In genomic region chr2:186484062-186484735, GRCh38 we compare ENCODE assay signal across 8 cellular contexts. TPM values are rescaled to one million over a fixed set of nuclear protein-coding genes. Genes with fewer than 3 reads are reported as not detected.
A peak's percentile ranks its signal among the peaks of the same experiment; 100 is the strongest.
DNase-seq lines count a peak whose midpoint lies in the region; ATAC-seq, FAIRE-seq and TF ChIP-seq lines count a peak whose summit lies in the region.
"Had no signal": no experiment of that assay in that cellular context is flagged by ENCODE, and none has a peak within 500 bp of the region (broad histone marks: within the 10 kb centered on the region; RNA-seq: fewer than 3 reads in every experiment).

No MANE protein-coding gene starts in this region.

- H3K27ac Mint-ChIP-seq in activated T-helper 2 cell treated with anti-CD3 and anti-CD28 coated beads, Interferon-gamma antibody, Interleukin-2, Interleukin-4, amounts not matched to agents 10 μg/mL and 5 μg/mL and 100 μg/mL, durations not matched to agents 14 hours and 24 hours and 36 hours = peak overlapping the region; percentile 28
- H3K27ac Mint-ChIP-seq in nephron progenitor cell = no peak overlapping the region

- no peak overlapping the region for H3K27ac ChIP-seq in pancreas

- H3K27me3 ChIP-seq in pancreas = no peaks in the 10 kb centered on the region

- ATAC-seq in HG03442 (IDR thresholded peaks at IDR 0.05; ENCODE audit: unreplicated experiment) (no peak), pancreas (no peak)
- ATAC-seq: esophagus mucosa had no signal

- H3K9me3 ChIP-seq in pancreas = no peaks in the 10 kb centered on the region

- no peaks in the 10 kb centered on the region for H3K36me3 ChIP-seq in pancreas

- in situ Hi-C loops in KBM-7 (cut with MboI; ENCODE audit: low pct_unique_long_range_greater_than_20kb, low sequenced_read_pairs) = no loop called here

- no peak for FAIRE-seq in pancreas (lab: Jason Lieb, UNC)

- TF ChIP-seq CTCF in nephron progenitor cell (IDR thresholded peaks at IDR 0.05) (no peak), pancreas (IDR thresholded peaks at IDR 0.05) (no peak)

- intact Hi-C loops in activated T-helper 2 cell treated with anti-CD3 and anti-CD28 coated beads, Interferon-gamma antibody, Interleukin-2, Interleukin-4, amounts not matched to agents 10 μg/mL and 5 μg/mL and 100 μg/mL, durations not matched to agents 14 hours and 24 hours and 36 hours (cut with micrococcal nuclease) = no loop called here
- intact Hi-C loops in pancreas (cut with DNase I) = no loop called here

- H3K4me3 ChIP-seq in GM08714 (ENCODE audit: low read length) (peak overlapping the region; percentile 79; the same call in 1 of the 2 replicates), pancreas (no peak overlapping the region)

- no peaks in the 10 kb centered on the region for H3K27me3 Mint-ChIP-seq in activated T-helper 2 cell treated with anti-CD3 and anti-CD28 coated beads, Interferon-gamma antibody, Interleukin-2, Interleukin-4, amounts not matched to agents 10 μg/mL and 5 μg/mL and 100 μg/mL, durations not matched to agents 14 hours and 24 hours and 36 hours (ENCODE audit: low read depth)
- no peaks in the 10 kb centered on the region for H3K27me3 Mint-ChIP-seq in nephron progenitor cell (ENCODE audit: low read depth, poor library complexity)

- peaks cover 17% of the 10 kb centered on the region for H3K36me3 Mint-ChIP-seq in activated T-helper 2 cell treated with anti-CD3 and anti-CD28 coated beads, Interferon-gamma antibody, Interleukin-2, Interleukin-4, amounts not matched to agents 10 μg/mL and 5 μg/mL and 100 μg/mL, durations not matched to agents 14 hours and 24 hours and 36 hours (ENCODE audit: low read depth)
- H3K36me3 Mint-ChIP-seq in nephron progenitor cell (ENCODE audit: low read depth) = peaks cover 4% of the 10 kb centered on the region

- H3K4me1 ChIP-seq in pancreas = peaks cover 16 to 24% (median 20%) of the 10 kb centered on the region in 3 donors

- peaks cover 36% of the 10 kb centered on the region for H3K4me1 Mint-ChIP-seq in activated T-helper 2 cell treated with anti-CD3 and anti-CD28 coated beads, Interferon-gamma antibody, Interleukin-2, Interleukin-4, amounts not matched to agents 10 μg/mL and 5 μg/mL and 100 μg/mL, durations not matched to agents 14 hours and 24 hours and 36 hours (ENCODE audit: low read depth)
- H3K4me1 Mint-ChIP-seq in nephron progenitor cell = peaks cover 40% of the 10 kb centered on the region

- peak overlapping the region; percentile 69 for H3K4me3 Mint-ChIP-seq in activated T-helper 2 cell treated with anti-CD3 and anti-CD28 coated beads, Interferon-gamma antibody, Interleukin-2, Interleukin-4, amounts not matched to agents 10 μg/mL and 5 μg/mL and 100 μg/mL, durations not matched to agents 14 hours and 24 hours and 36 hours (ENCODE audit: low read depth)
- peak overlapping the region; percentile 98 for H3K4me3 Mint-ChIP-seq in nephron progenitor cell

- 67 to 71% methylated on average over 6 of the region's 6 CpGs for WGBS in pancreas, 2 donors

- DNase-seq in KBM-7 = peak; percentile 46
- no peak for DNase-seq in activated T-helper 2 cell treated with anti-CD3 and anti-CD28 coated beads, Interferon-gamma antibody, Interleukin-2, Interleukin-4, amounts not matched to agents 10 μg/mL and 5 μg/mL and 100 μg/mL, durations not matched to agents 14 hours and 24 hours and 36 hours (ENCODE audit: low spot score)
- DNase-seq in nephron progenitor cell = no peak
- no peak for DNase-seq in stimulated activated naive CD4-positive, alpha-beta T cell treated with Interleukin-2 at 50 U/mL for 16 hours (lab: John Stamatoyannopoulos, UW)
- DNase-seq in pancreas = no peak

- no peaks in the 10 kb centered on the region for H3K9me3 Mint-ChIP-seq in activated T-helper 2 cell treated with anti-CD3 and anti-CD28 coated beads, Interferon-gamma antibody, Interleukin-2, Interleukin-4, amounts not matched to agents 10 μg/mL and 5 μg/mL and 100 μg/mL, durations not matched to agents 14 hours and 24 hours and 36 hours
- no peaks in the 10 kb centered on the region for H3K9me3 Mint-ChIP-seq in nephron progenitor cell

RNA-seq across cellular contexts. Expression of gene ZC3H15, which starts 1.9 kb away (rescaled TPM):
- total RNA-seq in activated T-helper 2 cell treated with anti-CD3 and anti-CD28 coated beads, Interferon-gamma antibody, Interleukin-2, Interleukin-4, amounts not matched to agents 10 μg/mL and 5 μg/mL and 100 μg/mL, durations not matched to agents 14 hours and 24 hours and 36 hours = 93.6 and 94.5 TPM in 2 replicates
- 10 to 100 TPM; 23.4 to 33.0 (median 30.4) TPM for total RNA-seq in pancreas
- 10 to 100 TPM; 31.2 to 33.2 TPM for polyA plus RNA-seq in pancreas
